8 cellular contexts compared by ENCODE assay signal in the genomic region with DNA sequence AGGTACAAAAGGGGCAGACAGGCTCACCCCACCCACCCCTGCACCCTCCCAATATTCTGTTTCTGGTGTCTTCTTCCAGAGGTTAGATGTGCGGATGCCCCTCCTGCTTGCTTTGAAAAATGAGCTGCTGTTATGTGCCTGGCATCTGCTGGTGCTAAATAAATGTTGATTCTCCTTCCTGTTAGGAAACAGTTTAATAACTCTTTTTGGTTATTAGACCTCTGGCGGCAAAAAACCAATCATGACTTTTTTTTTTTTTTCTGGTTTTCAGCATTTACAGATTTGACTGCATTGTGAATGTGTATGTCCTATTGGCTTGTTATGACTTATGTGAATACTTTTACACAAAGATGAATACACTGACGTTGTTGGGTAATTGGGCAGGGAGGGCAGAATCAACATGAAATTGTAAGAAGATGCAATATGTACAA. TPM values are rescaled to one million over a fixed set of nuclear protein-coding genes. Genes with fewer than 3 reads are reported as not detected.
DNase-seq lines count a peak whose midpoint lies in the region; ATAC-seq and TF ChIP-seq lines count a peak whose summit lies in the region.

No MANE protein-coding gene starts in this region.

- no peaks in the 10 kb centered on the region for H3K9me3 ChIP-seq in Peyer's patch
- H3K9me3 ChIP-seq in effector memory CD4-positive, alpha-beta T cell (ENCODE audit: control insufficient read depth, low read length), result no peaks in the 10 kb centered on the region
- H3K9me3 ChIP-seq in neuron (ENCODE audit: low read length), result no peaks in the 10 kb centered on the region

- H3K27ac ChIP-seq in Peyer's patch, result peak overlapping the region; percentile 94 to 99 (median 96)
- peak overlapping the region; percentile 81 for H3K27ac ChIP-seq in effector memory CD4-positive, alpha-beta T cell (ENCODE audit: insufficient read depth, low read length, poor library complexity, severe bottlenecking)

- H2AFZ ChIP-seq in neuron (ENCODE audit: low read depth, low read length), result peak overlapping the region; percentile 87

- ATAC-seq in HG02763 (IDR thresholded peaks at IDR 0.05; ENCODE audit: unreplicated experiment) (no peak), GM21723 (IDR thresholded peaks at IDR 0.05; ENCODE audit: unreplicated experiment) (no peak), HG03108 (IDR thresholded peaks at IDR 0.05; ENCODE audit: unreplicated experiment) (no peak)

- TF ChIP-seq CTCF in GM12865 (IDR thresholded peaks at IDR 0.05; ENCODE audit: insufficient read depth, low read depth, low read length, missing control alignments) (no peak), Peyer's patch (IDR thresholded peaks at IDR 0.05) (no peak)

- H3K4me3 ChIP-seq in GM12865 (ENCODE audit: low read depth, low read length), result peak overlapping the region; percentile 88
- peak overlapping the region; percentile 92 to 94 (median 94) for H3K4me3 ChIP-seq in Peyer's patch
- peak overlapping the region; percentile 57 for H3K4me3 ChIP-seq in effector memory CD4-positive, alpha-beta T cell (ENCODE audit: insufficient read depth, low read depth, low read length, poor library complexity, severe bottlenecking)
- H3K4me3 ChIP-seq in neuron (ENCODE audit: low read length), result peak overlapping the region; percentile 70

- H3K4me1 ChIP-seq in Peyer's patch, result peaks cover 0 to 5% (median 0%) of the 10 kb centered on the region in 4 donors
- H3K4me1 ChIP-seq in effector memory CD4-positive, alpha-beta T cell (ENCODE audit: control insufficient read depth, insufficient read depth, low read length, poor library complexity, severe bottlenecking), result peaks cover 23% of the 10 kb centered on the region
- H3K4me1 ChIP-seq in neuron (ENCODE audit: insufficient read depth, low read length), result peaks cover 10% of the 10 kb centered on the region

- no peaks in the 10 kb centered on the region for H3K36me3 ChIP-seq in Peyer's patch
- no peaks in the 10 kb centered on the region for H3K36me3 ChIP-seq in effector memory CD4-positive, alpha-beta T cell (ENCODE audit: control insufficient read depth, insufficient read depth, low read length)
- no peaks in the 10 kb centered on the region for H3K36me3 ChIP-seq in neuron (ENCODE audit: insufficient read depth, low read length)

- no peak for TF ChIP-seq POLR2A in Peyer's patch (IDR thresholded peaks at IDR 0.05)

- DNase-seq in GM12865 (ENCODE audit: low read depth) (peak; percentile 48), Peyer's patch (no peak), NCI-H526 treated with DMSO at 0.1 percent for 48 hours (lab: John Stamatoyannopoulos, UW) (no peak)
- peak in 1 of 3 donors; percentile 20 for DNase-seq in effector memory CD4-positive, alpha-beta T cell

- H3K27me3 ChIP-seq in Peyer's patch, result no peaks in the 10 kb centered on the region
- H3K27me3 ChIP-seq in effector memory CD4-positive, alpha-beta T cell (replicated peaks; ENCODE audit: control insufficient read depth, insufficient read depth, low read length, poor library complexity, severe bottlenecking), result no peaks in the 10 kb centered on the region
- no peaks in the 10 kb centered on the region for H3K27me3 ChIP-seq in neuron (ENCODE audit: insufficient read depth, low read length)

RNA-seq across cellular contexts. Expression of gene TMEM156, which starts 13.6 kb away (rescaled TPM):
- total RNA-seq in Peyer's patch, result 10 to 100 TPM in 1 of 4 donors, under 1 TPM in 2, not detected in 1; 0.70 to 14.9 (median 0.94) TPM

RNA-seq across cellular contexts. Expression of gene KLHL5, which starts 16.2 kb away (rescaled TPM):
- total RNA-seq in Peyer's patch, result 10 to 100 TPM in 3 of 4 donors, 1 to 10 TPM in 1; 7.2 to 41.3 (median 12.1) TPM
